ENCODE assay signal across 8 cellular contexts in the genomic region with DNA sequence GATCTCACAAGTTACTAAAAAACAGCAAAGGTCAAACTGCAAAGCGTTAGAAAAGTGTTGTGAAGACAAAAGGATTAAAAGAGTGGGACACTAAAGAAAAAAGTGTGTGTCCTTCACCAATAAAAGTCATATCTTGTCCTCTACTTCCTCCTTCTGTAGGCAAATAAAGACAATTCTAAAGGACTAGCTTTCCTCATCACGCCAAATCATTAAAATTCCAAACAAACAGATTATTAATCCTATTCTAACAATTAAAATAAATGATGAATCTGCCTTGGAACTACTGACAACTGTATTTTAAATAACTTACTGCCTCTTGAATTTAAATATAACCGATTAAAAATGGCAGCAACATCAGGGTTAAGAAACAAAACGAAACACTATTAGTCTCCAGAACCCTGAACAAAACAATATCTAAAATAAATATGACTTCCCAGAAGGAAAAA. TPM values are rescaled to one million over a fixed set of nuclear protein-coding genes. Genes with fewer than 3 reads are reported as not detected.
DNase-seq lines count a peak whose midpoint lies in the region; ATAC-seq and TF ChIP-seq lines count a peak whose summit lies in the region.
"Not testable (repeated sequence)": the region's sequence is repeated elsewhere in the genome, so short reads cannot be mapped to it uniquely, and the experiment has no call there.

No MANE protein-coding gene starts in this region.

- H3K27ac ChIP-seq in vagina, result peak overlapping the region; percentile 100

- not testable (repeated sequence) for TF ChIP-seq CTCF in NB4 (IDR thresholded peaks at IDR 0.05; ENCODE audit: low read depth, low read length); MCF 10A (IDR thresholded peaks at IDR 0.05; ENCODE audit: unreplicated experiment); fibroblast of the aortic adventitia (IDR thresholded peaks at IDR 0.05; ENCODE audit: insufficient read depth, low read length); retinal pigment epithelial cell (conservative IDR thresholded peaks at IDR 0.05; ENCODE audit: low read depth, low read length); vagina (IDR thresholded peaks at IDR 0.05)

- not testable (repeated sequence) for H3K36me3 ChIP-seq in vagina

- H3K4me3 Mint-ChIP-seq in activated CD4-positive, alpha-beta T cell treated with anti-CD3 and anti-CD28 coated beads, Interleukin-2, amount 10 ng/mL, durations not matched to agents 24 days and 14 days, result peak overlapping the region; percentile 87
- peak overlapping the region; percentile 82 for H3K4me3 Mint-ChIP-seq in MCF 10A (ENCODE audit: unreplicated experiment)
- peak overlapping the region; percentile 94 for H3K4me3 Mint-ChIP-seq in memory B cell

- DNase-seq in NB4 (ENCODE audit: low read depth), result peak; percentile 32
- not testable (repeated sequence) for DNase-seq in activated CD4-positive, alpha-beta T cell treated with anti-CD3 and anti-CD28 coated beads, Interleukin-2, amount 10 ng/mL, durations not matched to agents 24 days and 14 days; MCF 10A (ENCODE audit: unreplicated experiment); fibroblast of the aortic adventitia (ENCODE audit: low read depth); memory B cell (ENCODE audit: low spot score in 2 of 2); retinal pigment epithelial cell (ENCODE audit: low read depth); vagina (ENCODE audit: extremely low spot score in 2 of 2)

- H3K4me1 ChIP-seq in vagina, result peaks cover 48% of the 10 kb centered on the region

- H3K9me3 ChIP-seq in vagina, result not testable (repeated sequence)

- not testable (repeated sequence) for ATAC-seq in memory B cell (ENCODE audit: low read depth)

- peak overlapping the region; percentile 98 for H3K27ac Mint-ChIP-seq in activated CD4-positive, alpha-beta T cell treated with anti-CD3 and anti-CD28 coated beads, Interleukin-2, amount 10 ng/mL, durations not matched to agents 24 days and 14 days
- peak overlapping the region; percentile 93 for H3K27ac Mint-ChIP-seq in MCF 10A (ENCODE audit: low read depth, unreplicated experiment)
- H3K27ac Mint-ChIP-seq in memory B cell, result peak overlapping the region; percentile 94

- H3K27me3 ChIP-seq in vagina, result not testable (repeated sequence)

- peak; percentile 2 for TF ChIP-seq POLR2A in GM19193 (IDR thresholded peaks at IDR 0.05; ENCODE audit: extremely low read depth, insufficient read depth, insufficient read length)
- not testable (repeated sequence) for TF ChIP-seq POLR2A in NB4 (IDR thresholded peaks at IDR 0.05; ENCODE audit: extremely low read depth, insufficient read length); vagina (IDR thresholded peaks at IDR 0.05)

- not testable (repeated sequence) for H3K27me3 Mint-ChIP-seq in activated CD4-positive, alpha-beta T cell treated with anti-CD3 and anti-CD28 coated beads, Interleukin-2, amount 10 ng/mL, durations not matched to agents 24 days and 14 days; MCF 10A (ENCODE audit: insufficient read depth, unreplicated experiment); memory B cell

- POLR2A ChIA-PET in MCF 10A (lab: Yijun Ruan, JAX), result interaction anchor here (0.6 to 13.8 kb wide), 15 partner anchors 8 to 421 kb away, joined by 3 to 350 read pairs (median 8); no protein-coding TSS in a partner anchor

- peaks cover 31% of the 10 kb centered on the region for H3K4me1 Mint-ChIP-seq in activated CD4-positive, alpha-beta T cell treated with anti-CD3 and anti-CD28 coated beads, Interleukin-2, amount 10 ng/mL, durations not matched to agents 24 days and 14 days
- H3K4me1 Mint-ChIP-seq in MCF 10A (ENCODE audit: insufficient read depth, unreplicated experiment) (peaks cover 11% of the 10 kb centered on the region), memory B cell (peaks cover 19% of the 10 kb centered on the region)

- CTCF ChIA-PET in MCF 10A (lab: Yijun Ruan, JAX), result interaction anchor here (0.6 to 1.8 kb wide), 4 partner anchors 8 to 665 kb away, joined by 3 to 7 read pairs (median 5); no protein-coding TSS in a partner anchor

- H3K36me3 Mint-ChIP-seq in activated CD4-positive, alpha-beta T cell treated with anti-CD3 and anti-CD28 coated beads, Interleukin-2, amount 10 ng/mL, durations not matched to agents 24 days and 14 days (ENCODE audit: low read depth), result peaks cover 16% of the 10 kb centered on the region
- H3K36me3 Mint-ChIP-seq in MCF 10A (ENCODE audit: insufficient read depth, unreplicated experiment); memory B cell: not testable (repeated sequence)

- not testable (repeated sequence) for BruUV-seq in MCF 10A (replicated peaks; lab: Mats Ljungman, UMichigan)

- H3K4me3 ChIP-seq in NB4 (ENCODE audit: low read depth, low read length) (peak overlapping the region; percentile 87), fibroblast of the aortic adventitia (ENCODE audit: low read depth, low read length) (peak overlapping the region; percentile 73), retinal pigment epithelial cell (ENCODE audit: low read length) (peak overlapping the region; percentile 71), vagina (peak overlapping the region; percentile 88 to 94)

- not testable (repeated sequence) for H3K9me3 Mint-ChIP-seq in activated CD4-positive, alpha-beta T cell treated with anti-CD3 and anti-CD28 coated beads, Interleukin-2, amount 10 ng/mL, durations not matched to agents 24 days and 14 days; MCF 10A (ENCODE audit: unreplicated experiment); memory B cell

- intact Hi-C loops in activated CD4-positive, alpha-beta T cell treated with anti-CD3 and anti-CD28 coated beads, Interleukin-2, amount 10 ng/mL, durations not matched to agents 24 days and 14 days (cut with micrococcal nuclease), result loop anchor here (5.0 kb wide), 1 partner anchor 619 kb away; a partner anchor contains a TSS
- intact Hi-C loops in MCF 10A (cut with micrococcal nuclease), result loop anchor here (5.0 kb wide), 3 partner anchors 51 to 276 kb away; no protein-coding TSS in a partner anchor
- intact Hi-C loops in vagina (cut with DNase I), result not testable (repeated sequence)

RNA-seq across cellular contexts. Expression of a gene that starts 2.4 kb away (rescaled TPM):
- total RNA-seq in activated CD4-positive, alpha-beta T cell treated with anti-CD3 and anti-CD28 coated beads, Interleukin-2, amount 10 ng/mL, durations not matched to agents 24 days and 14 days, result 58.0 and 60.9 TPM in 2 replicates
- 42.9 and 49.3 TPM in 2 replicates for total RNA-seq in MCF 10A (2022)
- total RNA-seq in fibroblast of the aortic adventitia (ENCODE audit: low replicate concordance), result 15.8 and 32.3 TPM in 2 replicates
- total RNA-seq in vagina, result 30.4 TPM
